Comparison of ENCODE assay signal across 10 cellular contexts in genomic region chr22:29979645-29980303, GRCh38.
DNase-seq lines count a peak whose midpoint lies in the region; ATAC-seq and TF ChIP-seq lines count a peak whose summit lies in the region.
"Had no signal": no experiment of that assay in that cellular context is flagged by ENCODE, and none has a peak within 500 bp of the region (broad histone marks: within the 10 kb centered on the region; RNA-seq: fewer than 3 reads in every experiment).

No MANE protein-coding gene starts in this region.

- H3K4me1 ChIP-seq in smooth muscle cell (ENCODE audit: low read depth): no peaks in the 10 kb centered on the region

- no peak overlapping the region for H3K9ac ChIP-seq in smooth muscle cell (ENCODE audit: low read depth)
- H3K9ac ChIP-seq: SK-N-SH had no signal

- 80% methylated on average over 3 of the region's 3 CpGs for WGBS in smooth muscle cell (ENCODE audit: low lambda C conversion rate)

- H3F3A ChIP-seq in smooth muscle cell (ENCODE audit: low read depth): no peaks in the 10 kb centered on the region

- no peak overlapping the region for H3K4me3 ChIP-seq in smooth muscle cell

- H3K27me3 ChIP-seq in smooth muscle cell (ENCODE audit: low read depth): no peaks in the 10 kb centered on the region

- H3K79me2 ChIP-seq in smooth muscle cell (ENCODE audit: low read depth): peaks cover 1% of the 10 kb centered on the region

- ATAC-seq in HG02798 (IDR thresholded peaks at IDR 0.05; ENCODE audit: poor library complexity, unreplicated experiment) (peak; percentile 70), HG03025 (IDR thresholded peaks at IDR 0.05; ENCODE audit: low FRiP score, unreplicated experiment) (no peak)

- H3K36me3 ChIP-seq in smooth muscle cell (ENCODE audit: low read depth): peaks cover 5% of the 10 kb centered on the region

- no peak overlapping the region for H3K4me2 ChIP-seq in smooth muscle cell
- H3K4me2 ChIP-seq: SK-N-SH had no signal

- DNase-seq in DMS53 (lab: John Stamatoyannopoulos, UW) (peak; percentile 7), DMS53 treated with DMSO at 0.1 percent for 48 hours (lab: John Stamatoyannopoulos, UW; ENCODE audit: unreplicated experiment) (no peak), smooth muscle cell (lab: John Stamatoyannopoulos, UW; ENCODE audit: unreplicated experiment) (no peak), H4 (ENCODE audit: low spot score) (no peak), NK-92 (lab: John Stamatoyannopoulos, UW; ENCODE audit: unreplicated experiment) (no peak)
- DNase-seq: 8988T, SK-N-SH had no signal

- no peak overlapping the region for H2AFZ ChIP-seq in smooth muscle cell (ENCODE audit: low read depth)

- H3K27ac ChIP-seq in VCaP: peak overlapping the region; percentile 56
- H3K27ac ChIP-seq in smooth muscle cell (ENCODE audit: low read depth): peak overlapping the region; percentile 70

- H3K9me3 ChIP-seq in smooth muscle cell (replicated peaks; ENCODE audit: low read depth): no peaks in the 10 kb centered on the region
- H3K9me3 ChIP-seq: SK-N-SH had no signal

- no peak for TF ChIP-seq CTCF in VCaP (conservative IDR thresholded peaks at IDR 0.05)
- no peak for TF ChIP-seq CTCF in smooth muscle cell (IDR thresholded peaks at IDR 0.05; ENCODE audit: borderline replicate concordance, insufficient read depth, poor library complexity, severe bottlenecking)

- H4K20me1 ChIP-seq in smooth muscle cell (ENCODE audit: low read depth): peaks cover 2% of the 10 kb centered on the region
